In genomic region chr6:30006170-30007131, GRCh38 we compare ENCODE assay signal across 8 cellular contexts. TPM values are rescaled to one million over a fixed set of nuclear protein-coding genes. Genes with fewer than 3 reads are reported as not detected.
DNase-seq lines count a peak whose midpoint lies in the region; TF ChIP-seq lines count a peak whose summit lies in the region.

No MANE protein-coding gene starts in this region.

- no peak for TF ChIP-seq CTCF in right atrium auricular region (IDR thresholded peaks at IDR 0.05)

- H3K27ac ChIP-seq in right atrium auricular region, result peak overlapping the region in 1 of 2 donors; percentile 68

- peaks cover 0 to 16% of the 10 kb centered on the region in 2 donors for H3K4me1 ChIP-seq in right atrium auricular region

- H3K36me3 ChIP-seq in H7 (replicated peaks; ENCODE audit: control insufficient read depth, insufficient read depth, low read length) (no peaks in the 10 kb centered on the region), right atrium auricular region (no peaks in the 10 kb centered on the region)

- peak; percentile 60 for DNase-seq in H7
- DNase-seq in activated naive CD4-positive, alpha-beta T cell treated with anti-CD3 and anti-CD28 coated beads, Interleukin-2, amount 50 U/mL, for 16 hours, result peak; percentile 25
- peak; percentile 63 for DNase-seq in right atrium auricular region (ENCODE audit: low spot score)
- peak; percentile 63 for DNase-seq in retina
- DNase-seq in DMS 273 (lab: John Stamatoyannopoulos, UW; ENCODE audit: unreplicated experiment), result no peak
- DNase-seq in hippocampal formation (lab: John Stamatoyannopoulos, UW), result no peak
- DNase-seq in NCI-H1092 treated with DMSO at 0.1 percent for 48 hours (lab: John Stamatoyannopoulos, UW), result no peak
- no peak for DNase-seq in LoVo (ENCODE audit: low spot score)

- H3K4me3 ChIP-seq in H7 (ENCODE audit: insufficient read depth, low read depth, low read length) (peak overlapping the region; percentile 45), right atrium auricular region (peak overlapping the region; percentile 50 to 68)

- H3K27me3 ChIP-seq in H7 (ENCODE audit: control insufficient read depth, insufficient read depth, low read length) (peaks cover 49% of the 10 kb centered on the region), right atrium auricular region (no peaks in the 10 kb centered on the region)

- H3K9me3 ChIP-seq in right atrium auricular region, result no peaks in the 10 kb centered on the region

RNA-seq across cellular contexts. Expression of gene POLR1H, which starts 54.6 kb away (rescaled TPM):
- total RNA-seq in H7 (2014; rRNA removed; shearing (Covaris generic)), result 42.6 and 43.5 TPM in 2 replicates
- total RNA-seq in right atrium auricular region, result 10 to 100 TPM; 16.2 to 23.1 TPM

Comparison
In these comparisons a context has a peak if more than half of its experiments do, and no peak if none do; other contexts are left out.
1. DNase-seq: peak in H7 (single experiment), activated naive CD4-positive, alpha-beta T cell treated with anti-CD3 and anti-CD28 coated beads, Interleukin-2, amount 50 U/mL, for 16 hours (single experiment), right atrium auricular region (single experiment) and retina (single experiment); none in DMS 273 (single experiment), hippocampal formation (0 of 2), NCI-H1092 treated with DMSO at 0.1 percent for 48 hours (single experiment) and LoVo (single experiment).